12 cellular contexts compared by ENCODE assay signal in genomic region chr18:48135436-48135966, GRCh38.
A peak's percentile ranks its signal among the peaks of the same experiment; 100 is the strongest.
DNase-seq lines count a peak whose midpoint lies in the region; ATAC-seq, FAIRE-seq and TF ChIP-seq lines count a peak whose summit lies in the region.
"Had no signal": no experiment of that assay in that cellular context is flagged by ENCODE, and none has a peak within 500 bp of the region (broad histone marks: within the 10 kb centered on the region; RNA-seq: fewer than 3 reads in every experiment).

No MANE protein-coding gene starts in this region.

- peak overlapping the region; percentile 79 for H3K4me3 Mint-ChIP-seq in neural progenitor cell
- H3K4me3 Mint-ChIP-seq: CD4-positive, CD25-positive, alpha-beta regulatory T cell; stimulated activated naive CD8-positive, alpha-beta T cell treated with anti-CD3 and anti-CD28 coated beads, Interleukin-15, Interleukin-2, amounts not matched to agents 100 ng/mL and 50 ng/mL, for 24 hours had no signal

- in situ Hi-C loops in HepG2 (cut with HindIII; ENCODE audit: extremely low pct_ligation_motif_present, low pct_unique_long_range_greater_than_20kb): no loop called here

- DNase-seq in HepG2 (ENCODE audit: low spot score) (no peak), neural progenitor cell (ENCODE audit: low spot score) (no peak), aorta (no peak), SKM-1 treated with dmso at 0.1 percent for 144 hours (lab: John Stamatoyannopoulos, UW; ENCODE audit: unreplicated experiment) (no peak)
- DNase-seq: CD4-positive, CD25-positive, alpha-beta regulatory T cell; effector CD4-positive, alpha-beta T cell; islet precursor cell had no signal

- no peaks in the 10 kb centered on the region for H3K36me3 ChIP-seq in liver (ENCODE audit: control insufficient read depth in 4 of 4, insufficient read depth in 3 of 4, low read depth in 1 of 4, low read length in 3 of 4)
- H3K36me3 ChIP-seq in HepG2 (replicated peaks in 1 of 2; ENCODE audit: control insufficient read depth in 1 of 2, insufficient read depth in 2 of 2, low read length in 2 of 2): no peaks in the 10 kb centered on the region
- H3K36me3 ChIP-seq in esophagus (ENCODE audit: control insufficient read depth in 2 of 2, insufficient read depth in 2 of 2, low read length in 1 of 2): no peaks in the 10 kb centered on the region
- H3K36me3 ChIP-seq in neural progenitor cell: no peaks in the 10 kb centered on the region
- no peaks in the 10 kb centered on the region for H3K36me3 ChIP-seq in aorta (ENCODE audit: control insufficient read depth in 1 of 2, insufficient read depth in 2 of 2, low read length in 1 of 2)

- H3K36me3 Mint-ChIP-seq in neural progenitor cell: no peaks in the 10 kb centered on the region
- H3K36me3 Mint-ChIP-seq: CD4-positive, CD25-positive, alpha-beta regulatory T cell had no signal

- H3K27me3 ChIP-seq in liver (ENCODE audit: control insufficient read depth in 4 of 4, insufficient read depth in 4 of 4, low read length in 3 of 4) (no peaks in the 10 kb centered on the region), HepG2 (ENCODE audit: control insufficient read depth in 1 of 2, insufficient read depth in 2 of 2, low read length in 2 of 2) (peaks cover 7 to 48% of the 10 kb centered on the region in 2 experiments; a peak in 4 of 5 replicates), esophagus (ENCODE audit: control insufficient read depth in 1 of 2, insufficient read depth in 2 of 2, low read length in 2 of 2) (no peaks in the 10 kb centered on the region), neural progenitor cell (peaks cover 81% of the 10 kb centered on the region), aorta (ENCODE audit: control insufficient read depth in 1 of 2, insufficient read depth in 2 of 2, low read length in 1 of 2) (no peaks in the 10 kb centered on the region)

- H2AFZ ChIP-seq in HepG2 (ENCODE audit: low read length): no peak overlapping the region
- no peak overlapping the region for H2AFZ ChIP-seq in neural progenitor cell (replicated peaks)

- H3K9ac ChIP-seq in liver (ENCODE audit: low read depth in 1 of 2, low read length in 2 of 2) (no peak overlapping the region), HepG2 (ENCODE audit: insufficient read depth, low read depth, low read length) (no peak overlapping the region), neural progenitor cell (no peak overlapping the region)

- H3K4me1 Mint-ChIP-seq in neural progenitor cell: peaks cover 21% of the 10 kb centered on the region

- WGBS in liver: 31% methylated on average over 14 of the region's 14 CpGs
- WGBS in HepG2 (ENCODE audit: low lambda C conversion rate): 76% methylated on average over 14 of the region's 14 CpGs
- 13 to 20% methylated on average over 14 of the region's 14 CpGs for WGBS in esophagus, 2 donors
- WGBS in aorta, 2 donors: 26 to 33% methylated on average over 14 of the region's 14 CpGs

- no peak for TF ChIP-seq POLR2A in HepG2 (IDR thresholded peaks at IDR 0.05; ENCODE audit: insufficient read depth in 1 of 2, low read depth in 2 of 2, low read length in 2 of 2)

- no TSS peak for BruUV-seq in HepG2 (replicated peaks; lab: Mats Ljungman, UMichigan)

- H3F3A ChIP-seq in neural progenitor cell (ENCODE audit: low read depth): peaks cover 8% of the 10 kb centered on the region

- no peaks in the 10 kb centered on the region for H3K9me3 Mint-ChIP-seq in neural progenitor cell
- H3K9me3 Mint-ChIP-seq: CD4-positive, CD25-positive, alpha-beta regulatory T cell; stimulated activated naive CD8-positive, alpha-beta T cell treated with anti-CD3 and anti-CD28 coated beads, Interleukin-15, Interleukin-2, amounts not matched to agents 100 ng/mL and 50 ng/mL, for 24 hours had no signal

- FAIRE-seq in HepG2 (lab: Jason Lieb, UNC): no peak

- no peak overlapping the region for H3K27ac Mint-ChIP-seq in neural progenitor cell
- H3K27ac Mint-ChIP-seq: stimulated activated naive CD8-positive, alpha-beta T cell treated with anti-CD3 and anti-CD28 coated beads, Interleukin-15, Interleukin-2, amounts not matched to agents 100 ng/mL and 50 ng/mL, for 24 hours had no signal

- peak overlapping the region in 2 of 3 donors; percentile 62 to 74 for H3K4me3 ChIP-seq in liver (ENCODE audit: low read depth in 1 of 3, low read length in 3 of 3)
- H3K4me3 ChIP-seq in HepG2 (replicated peaks in 1 of 3; ENCODE audit: insufficient read depth in 1 of 3, low read depth in 2 of 3, low read length in 3 of 3): no peak overlapping the region
- peak overlapping the region; percentile 76 to 85 for H3K4me3 ChIP-seq in esophagus (ENCODE audit: low read depth in 1 of 2, low read length in 2 of 2)
- peak overlapping the region; percentile 56 for H3K4me3 ChIP-seq in neural progenitor cell
- H3K4me3 ChIP-seq in aorta (ENCODE audit: low read length in 2 of 2): peak overlapping the region; percentile 56 to 57

- peaks cover 54% of the 10 kb centered on the region for H3K27me3 Mint-ChIP-seq in neural progenitor cell (ENCODE audit: insufficient read depth, low read depth)

- intact Hi-C loops in HepG2 (cut with micrococcal nuclease; ENCODE audit: unreplicated experiment): no loop called here
- intact Hi-C loops in aorta (cut with DNase I): loop anchor here in 1 of 2 donors (10.0 kb wide), 1 partner anchor 309 kb away; no protein-coding TSS in a partner anchor

- POLR2A ChIA-PET in HepG2 (lab: Yijun Ruan, JAX): no interaction called here

- H3K27ac ChIP-seq in liver (ENCODE audit: low read depth in 1 of 2, low read length in 2 of 2) (no peak overlapping the region), HepG2 (ENCODE audit: extremely low read length, insufficient read depth, low read length) (no peak overlapping the region), esophagus (ENCODE audit: low read depth in 2 of 2, low read length in 1 of 2) (peak overlapping the region; percentile 88 to 92), neural progenitor cell (no peak overlapping the region), aorta (ENCODE audit: low read depth in 1 of 2, low read length in 2 of 2) (no peak overlapping the region)

- H3K9me3 ChIP-seq in liver (ENCODE audit: control insufficient read depth in 4 of 4, low read length in 3 of 4) (no peaks in the 10 kb centered on the region), HepG2 (ENCODE audit: low read length) (no peaks in the 10 kb centered on the region), esophagus (ENCODE audit: control insufficient read depth in 2 of 2, insufficient read depth in 1 of 2, low read depth in 1 of 2, low read length in 1 of 2) (no peaks in the 10 kb centered on the region), neural progenitor cell (ENCODE audit: low read depth) (no peaks in the 10 kb centered on the region), aorta (ENCODE audit: control insufficient read depth, low read length) (no peaks in the 10 kb centered on the region)

- H3K4me1 ChIP-seq in liver (ENCODE audit: control insufficient read depth in 4 of 4, insufficient read depth in 4 of 4, low read length in 3 of 4) (peaks cover 2 to 30% (median 13%) of the 10 kb centered on the region in 4 donors), HepG2 (ENCODE audit: insufficient read depth, low read length) (no peaks in the 10 kb centered on the region; the same call in 1 of the 2 replicates), esophagus (ENCODE audit: control insufficient read depth in 2 of 2, insufficient read depth in 2 of 2, low read length in 1 of 2) (peaks cover 2 to 14% of the 10 kb centered on the region in 2 donors), neural progenitor cell (peaks cover 26% of the 10 kb centered on the region), aorta (ENCODE audit: control insufficient read depth in 1 of 2, insufficient read depth in 2 of 2, low read length in 2 of 2) (no peaks in the 10 kb centered on the region)

- TF ChIP-seq CTCF in liver (IDR thresholded peaks at IDR 0.05; ENCODE audit: low read depth, low read length, missing input control): no peak
- no peak for TF ChIP-seq CTCF in HepG2 (CRISPR knock-in tag; IDR thresholded peaks at IDR 0.05)
- no peak for TF ChIP-seq CTCF in neural progenitor cell (IDR thresholded peaks at IDR 0.05)

- H3K79me2 ChIP-seq in HepG2 (ENCODE audit: insufficient read depth, low read length) (no peaks in the 10 kb centered on the region), neural progenitor cell (ENCODE audit: low read depth) (no peaks in the 10 kb centered on the region)

- TF ChIP-seq RAD21 in liver (IDR thresholded peaks at IDR 0.05) (no peak), HepG2 (CRISPR knock-in tag; IDR thresholded peaks at IDR 0.05) (no peak)

- H3K4me2 ChIP-seq in HepG2 (ENCODE audit: low read depth, low read length) (no peak overlapping the region), neural progenitor cell (peak overlapping the region; percentile 87)

- CTCF ChIA-PET in HepG2 (lab: Yijun Ruan, JAX; ENCODE audit: low intra/inter-chr PET ratio, low total read pairs): no interaction called here

- no peak for TF ChIP-seq EP300 in HepG2 (IDR thresholded peaks at IDR 0.05; ENCODE audit: low read depth in 2 of 2, low read length in 2 of 2)
- TF ChIP-seq EP300 in HepG2 (CRISPR knock-in tag; IDR thresholded peaks at IDR 0.05; ENCODE audit: borderline replicate concordance): no peak

- ATAC-seq in HepG2: no peak
- ATAC-seq in aorta (ENCODE audit: low FRiP score): no peak
- no peak for ATAC-seq in GM18867 (IDR thresholded peaks at IDR 0.05; ENCODE audit: unreplicated experiment)
- no peak for ATAC-seq in GM21390 (IDR thresholded peaks at IDR 0.05; ENCODE audit: unreplicated experiment)

- H4K20me1 ChIP-seq in HepG2 (ENCODE audit: insufficient read depth, low read length) (no peaks in the 10 kb centered on the region), neural progenitor cell (ENCODE audit: low read depth) (peaks cover 26% of the 10 kb centered on the region)

TF ChIP-seq in liver, 16 proteins besides CTCF, POLR2A, EP300 and RAD21 (continues in another document):
- TF ChIP-seq RXRA (IDR thresholded peaks at IDR 0.05) (no peak), ATF3 (IDR thresholded peaks at IDR 0.05) (no peak), FOXA2 (IDR thresholded peaks at IDR 0.05) (no peak), HNF4A (conservative IDR thresholded peaks at IDR 0.05) (no peak), FOXA1 (IDR thresholded peaks at IDR 0.05) (no peak), TAF1 (conservative IDR thresholded peaks at IDR 0.05) (no peak), SP1 (IDR thresholded peaks at IDR 0.05) (no peak)

TF ChIP-seq in HepG2, 621 proteins besides CTCF, POLR2A, EP300 and RAD21:
- no peak for TF ChIP-seq AGO1 (IDR thresholded peaks at IDR 0.05; ENCODE audit: low read depth, low read length, poor library complexity, severe bottlenecking)
- TF ChIP-seq KLF12 (CRISPR knock-in tag; IDR thresholded peaks at IDR 0.05; ENCODE audit: borderline replicate concordance): no peak
- no peak for TF ChIP-seq RAD51 (IDR thresholded peaks at IDR 0.05; ENCODE audit: borderline replicate concordance)
- no peak for TF ChIP-seq REL (CRISPR knock-in tag; conservative IDR thresholded peaks at IDR 0.05)
- TF ChIP-seq NKX3-1 (CRISPR knock-in tag; IDR thresholded peaks at IDR 0.05): no peak

Comparison
In these comparisons a context has a peak if more than half of its experiments do, and no peak if none do; other contexts are left out.
1. H3K4me3 ChIP-seq: peak in liver (2 of 3), esophagus (2 of 2), neural progenitor cell (single experiment) and aorta (2 of 2); none in HepG2 (0 of 3).
2. H3K27ac ChIP-seq: peak in esophagus (2 of 2); none in liver (0 of 2), HepG2 (single experiment), neural progenitor cell (single experiment) and aorta (0 of 2).